ENCODE assay signal across 19 cellular contexts in genomic region chr2:227450196-227450851, GRCh38. TPM values are rescaled to one million over a fixed set of nuclear protein-coding genes. Genes with fewer than 3 reads are reported as not detected.
DNase-seq lines count a peak whose midpoint lies in the region; ATAC-seq, FAIRE-seq and TF ChIP-seq lines count a peak whose summit lies in the region.
"Had no signal": no experiment of that assay in that cellular context is flagged by ENCODE, and none has a peak within 500 bp of the region (broad histone marks: within the 10 kb centered on the region; RNA-seq: fewer than 3 reads in every experiment).

No MANE protein-coding gene starts in this region.

- H3K27me3 ChIP-seq in Caco-2 (replicated peaks; ENCODE audit: control insufficient read depth, insufficient read depth, low read length) (no peaks in the 10 kb centered on the region), small intestine (ENCODE audit: control insufficient read depth in 2 of 2, insufficient read depth in 2 of 2, low read length in 2 of 2) (peaks cover 0 to 2% of the 10 kb centered on the region in 2 donors)

- H3K36me3 Mint-ChIP-seq in Caco-2 (ENCODE audit: insufficient read depth, unreplicated experiment) = peaks cover 6% of the 10 kb centered on the region
- H3K36me3 Mint-ChIP-seq in activated T-helper 2 cell treated with anti-CD3 and anti-CD28 coated beads, Interferon-gamma antibody, Interleukin-2, Interleukin-4, amounts not matched to agents 10 μg/mL and 5 μg/mL and 100 μg/mL, durations not matched to agents 14 hours and 24 hours and 36 hours (ENCODE audit: low read depth) = no peaks in the 10 kb centered on the region
- H3K36me3 Mint-ChIP-seq: activated naive CD8-positive, alpha-beta T cell treated with anti-CD3 and anti-CD28 coated beads, Interleukin-2, amount 10 ng/mL, durations not matched to agents 7 days and 5 days; naive B cell had no signal

- intact Hi-C loops in Caco-2 (cut with micrococcal nuclease; ENCODE audit: unreplicated experiment) (loop anchor here (5.0 kb wide), 1 partner anchor 43 kb away; no protein-coding TSS in a partner anchor), left ventricle myocardium superior (cut with micrococcal nuclease) (no loop called here)
- intact Hi-C loops in activated T-helper 2 cell treated with anti-CD3 and anti-CD28 coated beads, Interferon-gamma antibody, Interleukin-2, Interleukin-4, amounts not matched to agents 10 μg/mL and 5 μg/mL and 100 μg/mL, durations not matched to agents 14 hours and 24 hours and 36 hours (cut with micrococcal nuclease) = no loop called here

- H3K36me3 ChIP-seq in Caco-2 (ENCODE audit: control insufficient read depth, insufficient read depth, low read length) = no peaks in the 10 kb centered on the region
- no peaks in the 10 kb centered on the region for H3K36me3 ChIP-seq in small intestine (ENCODE audit: control insufficient read depth in 2 of 2, insufficient read depth in 2 of 2, low read length in 2 of 2)

- FAIRE-seq in small intestine (lab: Jason Lieb, UNC) = no peak

- peak overlapping the region; percentile 35 to 83 for H3K27ac ChIP-seq in small intestine (ENCODE audit: low read depth in 1 of 2, low read length in 1 of 2)
- H3K27ac ChIP-seq: C4-2B had no signal

- peak; percentile 34 for ATAC-seq in left ventricle myocardium superior
- ATAC-seq: effector memory CD8-positive, alpha-beta T cell had no signal

- H3K9me3 Mint-ChIP-seq in Caco-2 (ENCODE audit: unreplicated experiment) = no peaks in the 10 kb centered on the region
- H3K9me3 Mint-ChIP-seq in activated T-helper 2 cell treated with anti-CD3 and anti-CD28 coated beads, Interferon-gamma antibody, Interleukin-2, Interleukin-4, amounts not matched to agents 10 μg/mL and 5 μg/mL and 100 μg/mL, durations not matched to agents 14 hours and 24 hours and 36 hours = no peaks in the 10 kb centered on the region
- H3K9me3 Mint-ChIP-seq: activated naive CD8-positive, alpha-beta T cell treated with anti-CD3 and anti-CD28 coated beads, Interleukin-2, amount 10 ng/mL, durations not matched to agents 7 days and 5 days; effector memory CD8-positive, alpha-beta T cell; naive B cell had no signal

- DNase-seq in Caco-2 (no peak), MV-4-11 (lab: John Stamatoyannopoulos, UW) (peak; percentile 26), left ventricle myocardium superior (no peak), small intestine (peak; percentile 77), GM03348 (ENCODE audit: low spot score) (no peak), putamen (ENCODE audit: low spot score) (no peak)
- DNase-seq in activated T-helper 2 cell treated with anti-CD3 and anti-CD28 coated beads, Interferon-gamma antibody, Interleukin-2, Interleukin-4, amounts not matched to agents 10 μg/mL and 5 μg/mL and 100 μg/mL, durations not matched to agents 14 hours and 24 hours and 36 hours (ENCODE audit: low spot score) = no peak
- DNase-seq: activated CD4-positive, alpha-beta T cell treated with anti-CD3 and anti-CD28 coated beads, Interleukin-2, amount 50 U/mL, for 48 hours; activated naive CD8-positive, alpha-beta T cell treated with anti-CD3 and anti-CD28 coated beads, Interleukin-2, amount 10 ng/mL, durations not matched to agents 7 days and 5 days; activated T-cell treated with anti-CD3 and anti-CD28 coated beads, Interleukin-2, amount 50 U/mL, for 48 hours; effector memory CD8-positive, alpha-beta T cell; EL; left cardiac atrium; naive B cell; NCI-H2171 treated with DMSO at 0.1 percent for 48 hours; NCI-H748 treated with DMSO at 0.1 percent for 48 hours; posterior cingulate gyrus; RPMI8226 had no signal

- TF ChIP-seq CTCF in Caco-2 (IDR thresholded peaks at IDR 0.05; ENCODE audit: insufficient read depth in 1 of 2, low read depth in 1 of 2, low read length in 1 of 2, severe bottlenecking in 1 of 2, unreplicated experiment in 1 of 2) = no peak

- peaks cover 24% of the 10 kb centered on the region for H3K4me1 Mint-ChIP-seq in Caco-2 (ENCODE audit: low read depth, unreplicated experiment)
- H3K4me1 Mint-ChIP-seq in activated T-helper 2 cell treated with anti-CD3 and anti-CD28 coated beads, Interferon-gamma antibody, Interleukin-2, Interleukin-4, amounts not matched to agents 10 μg/mL and 5 μg/mL and 100 μg/mL, durations not matched to agents 14 hours and 24 hours and 36 hours (ENCODE audit: low read depth) = peaks cover 6% of the 10 kb centered on the region

- peaks cover 43% of the 10 kb centered on the region for H3K4me1 ChIP-seq in Caco-2
- peaks cover 0 to 2% of the 10 kb centered on the region in 2 donors for H3K4me1 ChIP-seq in small intestine (ENCODE audit: control insufficient read depth in 2 of 2, insufficient read depth in 1 of 2, low read depth in 1 of 2, low read length in 1 of 2)

- WGBS in small intestine, 3 donors = 7 to 28% (median 23%) methylated on average over 7 of the region's 7 CpGs

- no peaks in the 10 kb centered on the region for H3K27me3 Mint-ChIP-seq in Caco-2 (ENCODE audit: insufficient read depth, unreplicated experiment)
- no peaks in the 10 kb centered on the region for H3K27me3 Mint-ChIP-seq in activated T-helper 2 cell treated with anti-CD3 and anti-CD28 coated beads, Interferon-gamma antibody, Interleukin-2, Interleukin-4, amounts not matched to agents 10 μg/mL and 5 μg/mL and 100 μg/mL, durations not matched to agents 14 hours and 24 hours and 36 hours (ENCODE audit: low read depth)
- H3K27me3 Mint-ChIP-seq: activated naive CD8-positive, alpha-beta T cell treated with anti-CD3 and anti-CD28 coated beads, Interleukin-2, amount 10 ng/mL, durations not matched to agents 7 days and 5 days; effector memory CD8-positive, alpha-beta T cell; naive B cell had no signal

- CTCF ChIA-PET in Caco-2 (lab: Charles Lee) = no interaction called here

- no TSS peak for BruUV-seq in Caco-2 (replicated peaks; lab: Mats Ljungman, UMichigan)

- POLR2A ChIA-PET in Caco-2 (lab: Charles Lee) = no interaction called here

- H3K9me3 ChIP-seq in Caco-2 (no peaks in the 10 kb centered on the region), small intestine (ENCODE audit: control insufficient read depth, low read depth) (no peaks in the 10 kb centered on the region)

- H3K27ac Mint-ChIP-seq in Caco-2 (ENCODE audit: unreplicated experiment) = peak overlapping the region; percentile 84
- no peak overlapping the region for H3K27ac Mint-ChIP-seq in activated T-helper 2 cell treated with anti-CD3 and anti-CD28 coated beads, Interferon-gamma antibody, Interleukin-2, Interleukin-4, amounts not matched to agents 10 μg/mL and 5 μg/mL and 100 μg/mL, durations not matched to agents 14 hours and 24 hours and 36 hours
- H3K27ac Mint-ChIP-seq: activated naive CD8-positive, alpha-beta T cell treated with anti-CD3 and anti-CD28 coated beads, Interleukin-2, amount 10 ng/mL, durations not matched to agents 7 days and 5 days; effector memory CD8-positive, alpha-beta T cell had no signal

- no peak overlapping the region for H3K4me3 ChIP-seq in Caco-2 (ENCODE audit: low read depth, low read length)
- no peak overlapping the region for H3K4me3 ChIP-seq in small intestine (ENCODE audit: low read depth in 1 of 2, low read length in 2 of 2)

- no peak overlapping the region for H3K4me3 Mint-ChIP-seq in Caco-2 (ENCODE audit: unreplicated experiment)
- no peak overlapping the region for H3K4me3 Mint-ChIP-seq in activated T-helper 2 cell treated with anti-CD3 and anti-CD28 coated beads, Interferon-gamma antibody, Interleukin-2, Interleukin-4, amounts not matched to agents 10 μg/mL and 5 μg/mL and 100 μg/mL, durations not matched to agents 14 hours and 24 hours and 36 hours (ENCODE audit: low read depth)
- H3K4me3 Mint-ChIP-seq: activated naive CD8-positive, alpha-beta T cell treated with anti-CD3 and anti-CD28 coated beads, Interleukin-2, amount 10 ng/mL, durations not matched to agents 7 days and 5 days; effector memory CD8-positive, alpha-beta T cell had no signal

RNA-seq across cellular contexts. Expression of gene AGFG1, which starts 21.6 kb away (rescaled TPM):
- total RNA-seq in Caco-2 (2022) (73.1 and 73.2 TPM in 2 replicates), left ventricle myocardium superior (55.2 TPM)
- 10 to 100 TPM; 45.3 to 59.4 (median 58.4) TPM for polyA plus RNA-seq in small intestine
- total RNA-seq in activated T-helper 2 cell treated with anti-CD3 and anti-CD28 coated beads, Interferon-gamma antibody, Interleukin-2, Interleukin-4, amounts not matched to agents 10 μg/mL and 5 μg/mL and 100 μg/mL, durations not matched to agents 14 hours and 24 hours and 36 hours = 137 and 139 TPM in 2 replicates

Comparison
In these comparisons a context has a peak if more than half of its experiments do, and no peak if none do; other contexts are left out.
1. DNase-seq: peak in MV-4-11 (single experiment) and small intestine (single experiment); none in Caco-2 (0 of 2), left ventricle myocardium superior (single experiment), GM03348 (single experiment), activated T-helper 2 cell treated with anti-CD3 and anti-CD28 coated beads, Interferon-gamma antibody, Interleukin-2, Interleukin-4, amounts not matched to agents 10 μg/mL and 5 μg/mL and 100 μg/mL, durations not matched to agents 14 hours and 24 hours and 36 hours (single experiment) and putamen (single experiment).